ENCODE assay signal across 12 cellular contexts in genomic region chr1:101221945-101222429, GRCh38. TPM values are rescaled to one million over a fixed set of nuclear protein-coding genes. Genes with fewer than 3 reads are reported as not detected.
DNase-seq lines count a peak whose midpoint lies in the region; ATAC-seq and TF ChIP-seq lines count a peak whose summit lies in the region.
"Had no signal": no experiment of that assay in that cellular context is flagged by ENCODE, and none has a peak within 500 bp of the region (broad histone marks: within the 10 kb centered on the region; RNA-seq: fewer than 3 reads in every experiment).

No MANE protein-coding gene starts in this region.

- H3K4me1 Mint-ChIP-seq in activated T-cell treated with anti-CD3 and anti-CD28 coated beads, Interleukin-2, amount 50 U/mL, for 72 hours (ENCODE audit: low read depth): peaks cover 46% of the 10 kb centered on the region
- peaks cover 0 to 6% of the 10 kb centered on the region in 2 donors for H3K4me1 Mint-ChIP-seq in immature natural killer cell

- 50 to 97% (median 76%) methylated on average over 1 of the region's 1 CpG for WGBS in spleen, 5 donors
- WGBS in tibial nerve, 2 donors: 95 to 97% methylated on average over 1 of the region's 1 CpG

- no peaks in the 10 kb centered on the region for H3K27me3 ChIP-seq in spleen (replicated peaks in 1 of 7)
- no peaks in the 10 kb centered on the region for H3K27me3 ChIP-seq in tibial nerve
- H3K27me3 ChIP-seq: ovary had no signal

- H3K4me3 Mint-ChIP-seq in activated T-cell treated with anti-CD3 and anti-CD28 coated beads, Interleukin-2, amount 50 U/mL, for 72 hours: peak overlapping the region; percentile 62 to 73
- peak overlapping the region in 1 of 5 donors; percentile 8 for H3K4me3 Mint-ChIP-seq in immature natural killer cell
- H3K4me3 Mint-ChIP-seq: WTC11 had no signal

- H3K4me1 ChIP-seq in spleen: peaks cover 0 to 14% (median 3%) of the 10 kb centered on the region in 6 donors
- no peaks in the 10 kb centered on the region for H3K4me1 ChIP-seq in tibial nerve

- no peaks in the 10 kb centered on the region for H3K9me3 Mint-ChIP-seq in activated T-cell treated with anti-CD3 and anti-CD28 coated beads, Interleukin-2, amount 50 U/mL, for 72 hours
- no peaks in the 10 kb centered on the region for H3K9me3 Mint-ChIP-seq in immature natural killer cell
- H3K9me3 Mint-ChIP-seq: WTC11 had no signal

- H3K9me3 ChIP-seq in spleen (no peaks in the 10 kb centered on the region), tibial nerve (no peaks in the 10 kb centered on the region)
- H3K9me3 ChIP-seq: ovary had no signal

- no peak for DNase-seq in activated T-cell treated with anti-CD3 and anti-CD28 coated beads, Interleukin-2, amount 50 U/mL, for 72 hours
- DNase-seq in activated T-cell treated with anti-CD3 and anti-CD28 coated beads, Interleukin-2, amount 50 U/mL, for 48 hours: no peak
- DNase-seq in spleen: no peak
- no peak for DNase-seq in immature natural killer cell
- no peak for DNase-seq in NCI-H2227 (lab: John Stamatoyannopoulos, UW; ENCODE audit: unreplicated experiment)
- DNase-seq in tibial nerve (ENCODE audit: low spot score in 2 of 2): no peak
- DNase-seq: AML-193, NCI-H510A, ovary had no signal

- H3K27ac ChIP-seq in spleen (peak overlapping the region in 6 of 8 donors; percentile 7 to 61 (median 44)), tibial nerve (no peak overlapping the region)
- H3K27ac ChIP-seq: ovary had no signal

- peak overlapping the region; percentile 88 for H3K27ac Mint-ChIP-seq in activated T-cell treated with anti-CD3 and anti-CD28 coated beads, Interleukin-2, amount 50 U/mL, for 72 hours
- peak overlapping the region in 1 of 6 donors; percentile 73 for H3K27ac Mint-ChIP-seq in immature natural killer cell
- H3K27ac Mint-ChIP-seq: WTC11 had no signal

- no peaks in the 10 kb centered on the region for H3K36me3 ChIP-seq in spleen
- no peaks in the 10 kb centered on the region for H3K36me3 ChIP-seq in tibial nerve
- H3K36me3 ChIP-seq: ovary had no signal

- TF ChIP-seq EP300 in tibial nerve (IDR thresholded peaks at IDR 0.05): no peak

- TF ChIP-seq POLR2A in spleen (IDR thresholded peaks at IDR 0.05): no peak
- TF ChIP-seq POLR2A in tibial nerve (IDR thresholded peaks at IDR 0.05): no peak

- H3K27me3 Mint-ChIP-seq in activated T-cell treated with anti-CD3 and anti-CD28 coated beads, Interleukin-2, amount 50 U/mL, for 72 hours (ENCODE audit: low read depth): no peaks in the 10 kb centered on the region
- H3K27me3 Mint-ChIP-seq in immature natural killer cell (ENCODE audit: low read depth in 3 of 3): peaks cover 0 to 4% (median 2%) of the 10 kb centered on the region in 3 donors

- H3K4me3 ChIP-seq in spleen (no peak overlapping the region), tibial nerve (no peak overlapping the region)
- H3K4me3 ChIP-seq: ovary had no signal

- peaks cover 3% of the 10 kb centered on the region in 2 donors for H3K36me3 Mint-ChIP-seq in activated T-cell treated with anti-CD3 and anti-CD28 coated beads, Interleukin-2, amount 50 U/mL, for 72 hours (ENCODE audit: insufficient read depth in 2 of 2)
- H3K36me3 Mint-ChIP-seq in immature natural killer cell: peaks cover 0 to 7% (median 0%) of the 10 kb centered on the region in 3 donors
- H3K36me3 Mint-ChIP-seq: WTC11 had no signal

- intact Hi-C loops in spleen (cut with DNase I; ENCODE audit: low total_unique reads): no loop called here

- ATAC-seq in activated T-cell treated with anti-CD3 and anti-CD28 coated beads, Interleukin-2, amount 50 U/mL, for 72 hours (replicated peaks in 1 of 2): peak; percentile 43 to 71
- ATAC-seq in GM21786 (IDR thresholded peaks at IDR 0.05; ENCODE audit: unreplicated experiment): peak; percentile 97
- ATAC-seq in HG03432 (IDR thresholded peaks at IDR 0.05; ENCODE audit: unreplicated experiment): peak; percentile 98
- ATAC-seq: WTC11 had no signal

- no peak for TF ChIP-seq CTCF in spleen (IDR thresholded peaks at IDR 0.05 in 8 of 11, conservative IDR thresholded peaks at IDR 0.05 in 3 of 11)
- no peak for TF ChIP-seq CTCF in tibial nerve (IDR thresholded peaks at IDR 0.05)

RNA-seq across cellular contexts. Expression of gene S1PR1, which starts 14.8 kb away (rescaled TPM):
- total RNA-seq in activated T-cell treated with anti-CD3 and anti-CD28 coated beads, Interleukin-2, amount 50 U/mL, for 72 hours: 100 to 1,000 TPM; 135 to 157 TPM
- total RNA-seq in spleen (100 to 1,000 TPM in 6 of 7 donors, 10 to 100 TPM in 1; 83.9 to 219 (median 158) TPM), tibial nerve (100 to 1,000 TPM in 1 of 4 donors, 10 to 100 TPM in 3; 22.2 to 101 (median 59.4) TPM)
- polyA plus RNA-seq in spleen (10 to 100 TPM; 42.5 to 53.9 (median 45.4) TPM), immature natural killer cell (100 to 1,000 TPM in 2 of 3 donors, 10 to 100 TPM in 1; 99.8 to 142 (median 126) TPM)

Comparison
In these comparisons a context has a peak if more than half of its experiments do, and no peak if none do; other contexts are left out.
1. H3K27ac ChIP-seq: peak in spleen (6 of 8); none in tibial nerve (0 of 4).
2. Peak in every context shown above with its lines, with median percentiles within 50 percentile points of each other: ATAC-seq.